ENCODE assay signal across 10 cellular contexts in genomic region chr5:34452170-34452828, GRCh38.
DNase-seq lines count a peak whose midpoint lies in the region; FAIRE-seq and TF ChIP-seq lines count a peak whose summit lies in the region.
"Had no signal": no experiment of that assay in that cellular context is flagged by ENCODE, and none has a peak within 500 bp of the region (broad histone marks: within the 10 kb centered on the region; RNA-seq: fewer than 3 reads in every experiment).

No MANE protein-coding gene starts in this region.

- FAIRE-seq in endothelial cell of umbilical vein (lab: Jason Lieb, UNC), result no peak

- H3K4me3 ChIP-seq in endothelial cell of umbilical vein (replicated peaks in 1 of 3; ENCODE audit: insufficient read depth in 1 of 3, low read depth in 1 of 3, low read length in 3 of 3) (no peak overlapping the region), trophoblast cell (ENCODE audit: low read depth, low read length) (no peak overlapping the region)
- H3K4me3 ChIP-seq: right atrium auricular region had no signal

- H3K36me3 ChIP-seq in endothelial cell of umbilical vein (ENCODE audit: control insufficient read depth in 2 of 2, extremely low read depth in 1 of 2, insufficient read depth in 2 of 2, low read length in 2 of 2) (no peaks in the 10 kb centered on the region), trophoblast cell (ENCODE audit: control insufficient read depth in 1 of 2, insufficient read depth in 2 of 2, low read length in 2 of 2) (no peaks in the 10 kb centered on the region)
- H3K36me3 ChIP-seq: right atrium auricular region had no signal

- no peaks in the 10 kb centered on the region for H3K9me1 ChIP-seq in endothelial cell of umbilical vein (replicated peaks; ENCODE audit: control insufficient read depth, extremely low read depth, insufficient read depth, low read length)

- H2BK120ac ChIP-seq in trophoblast cell (ENCODE audit: insufficient read depth, low read length, poor library complexity), result no peak overlapping the region

- no peak for TF ChIP-seq POLR2A in endothelial cell of umbilical vein (IDR thresholded peaks at IDR 0.05; ENCODE audit: low read depth, low read length)

- H3K79me1 ChIP-seq in trophoblast cell (ENCODE audit: low read length), result no peaks in the 10 kb centered on the region

- H3K23ac ChIP-seq in trophoblast cell (ENCODE audit: low read length), result no peak overlapping the region

- in situ Hi-C loops in GM13977 (cut with MboI; ENCODE audit: low pct_unique_long_range_greater_than_20kb, low sequenced_read_pairs, unreplicated experiment), result loop anchor here (25.0 kb wide), 1 partner anchor 1015 kb away; the partner anchor contains the start of gene TARS1

- peak; percentile 4 for TF ChIP-seq CTCF in GM13977 (IDR thresholded peaks at IDR 0.05; ENCODE audit: extremely low read depth, insufficient read depth, missing control alignments)
- peak in 1 of 2 donors; percentile 40 for TF ChIP-seq CTCF in endothelial cell of umbilical vein (IDR thresholded peaks at IDR 0.05; ENCODE audit: extremely low read depth in 1 of 2, insufficient read depth in 1 of 2, low read depth in 1 of 2, low read length in 2 of 2)

- H2BK12ac ChIP-seq in trophoblast cell (ENCODE audit: low read length), result no peak overlapping the region

- H3K9ac ChIP-seq in endothelial cell of umbilical vein (replicated peaks; ENCODE audit: extremely low read depth, insufficient read depth, low read length), result no peak overlapping the region
- no peak overlapping the region for H3K9ac ChIP-seq in trophoblast cell (ENCODE audit: low read length)

- intact Hi-C loops in endothelial cell of umbilical vein (cut with micrococcal nuclease), result loop anchor here (5.0 kb wide), 1 partner anchor 260 kb away; no protein-coding TSS in a partner anchor
- intact Hi-C loops in posterior cingulate gyrus (cut with DNase I), result no loop called here

- no CpG with 5 or more reads among the region's 7 CpGs for WGBS in trophoblast cell (ENCODE audit: extremely low coverage, insufficient coverage, insufficient read length)

- H3K27ac ChIP-seq in endothelial cell of umbilical vein (ENCODE audit: insufficient read depth, low read depth, low read length), result no peak overlapping the region
- H3K27ac ChIP-seq in trophoblast cell (ENCODE audit: low read depth, low read length), result no peak overlapping the region
- H3K27ac ChIP-seq: right atrium auricular region had no signal

- H3K4me2 ChIP-seq in endothelial cell of umbilical vein (ENCODE audit: insufficient read depth, low read length) (no peak overlapping the region), trophoblast cell (ENCODE audit: low read length) (no peak overlapping the region)

- H3K79me2 ChIP-seq in endothelial cell of umbilical vein (ENCODE audit: control insufficient read depth, insufficient read depth, low read length) (no peaks in the 10 kb centered on the region), trophoblast cell (ENCODE audit: control insufficient read depth, insufficient read depth, low read length, poor library complexity) (no peaks in the 10 kb centered on the region)

- H4K20me1 ChIP-seq in endothelial cell of umbilical vein (replicated peaks; ENCODE audit: control insufficient read depth, extremely low read depth, insufficient read depth, low read length), result no peaks in the 10 kb centered on the region

- no peaks in the 10 kb centered on the region for H3K9me3 ChIP-seq in endothelial cell of umbilical vein (replicated peaks; ENCODE audit: control insufficient read depth, insufficient read depth, low read length)
- peaks cover 2% of the 10 kb centered on the region for H3K9me3 ChIP-seq in trophoblast cell (ENCODE audit: insufficient read depth, low read depth, low read length)
- H3K9me3 ChIP-seq: right atrium auricular region had no signal

- H2BK5ac ChIP-seq in trophoblast cell (ENCODE audit: low read depth, low read length, poor library complexity), result no peak overlapping the region

- H3K18ac ChIP-seq in trophoblast cell (ENCODE audit: low read length), result no peak overlapping the region

- POLR2A ChIA-PET in endothelial cell of umbilical vein (lab: Charles Lee), result no interaction called here

- H3K27me3 ChIP-seq in endothelial cell of umbilical vein (ENCODE audit: control insufficient read depth in 2 of 2, insufficient read depth in 2 of 2, low read length in 2 of 2), result peaks cover 16 to 19% of the 10 kb centered on the region in 2 experiments
- H3K27me3 ChIP-seq in trophoblast cell (ENCODE audit: insufficient read depth, low read length), result no peaks in the 10 kb centered on the region
- H3K27me3 ChIP-seq: right atrium auricular region had no signal

- DNase-seq in GM13977 (ENCODE audit: low spot score), result no peak
- DNase-seq in NCI-H748 treated with DMSO at 0.1 percent for 48 hours (lab: John Stamatoyannopoulos, UW), result peak; percentile 95
- DNase-seq in endothelial cell of umbilical vein (ENCODE audit: low read depth, low spot score), result peak; percentile 9
- DNase-seq in trophoblast cell, result peak; percentile 1 to 60
- DNase-seq in stimulated activated CD4-positive, alpha-beta T cell treated with anti-CD3 and anti-CD28 coated beads, Interleukin-4, amount 100 ng/mL, for 1 hour, result no peak
- DNase-seq in posterior cingulate gyrus, result no peak
- DNase-seq in activated gamma-delta T cell (lab: John Stamatoyannopoulos, UW), result no peak
- no peak for DNase-seq in UCSD-AML1 (lab: John Stamatoyannopoulos, UW; ENCODE audit: unreplicated experiment)
- DNase-seq: effector CD4-positive, alpha-beta T cell had no signal

- H2AFZ ChIP-seq in endothelial cell of umbilical vein (ENCODE audit: low read depth, low read length), result no peak overlapping the region
- H2AFZ ChIP-seq in trophoblast cell (ENCODE audit: insufficient read depth, low read length, poor library complexity), result no peak overlapping the region

- H3K4ac ChIP-seq in trophoblast cell (ENCODE audit: low read depth, low read length), result no peak overlapping the region

- no peak overlapping the region for H4K8ac ChIP-seq in trophoblast cell (ENCODE audit: low read depth, low read length)

- no peak overlapping the region for H3K14ac ChIP-seq in trophoblast cell (ENCODE audit: low read length)

- no peaks in the 10 kb centered on the region for H3K4me1 ChIP-seq in endothelial cell of umbilical vein (ENCODE audit: control insufficient read depth, extremely low read depth, insufficient read depth, low read length)
- H3K4me1 ChIP-seq in trophoblast cell (ENCODE audit: control insufficient read depth in 1 of 2, insufficient read depth in 2 of 2, low read length in 2 of 2), result no peaks in the 10 kb centered on the region
- H3K4me1 ChIP-seq: right atrium auricular region had no signal

- no peak overlapping the region for H2AK5ac ChIP-seq in trophoblast cell (ENCODE audit: low read length)

- H4K91ac ChIP-seq in trophoblast cell (ENCODE audit: low read depth, low read length), result no peak overlapping the region

- dilution Hi-C loops in endothelial cell of umbilical vein (cut with MboI; ENCODE audit: extremely low pct_ligation_motif_present, low sequenced_read_pairs), result no loop called here

- no peak overlapping the region for H4K12ac ChIP-seq in trophoblast cell (ENCODE audit: low read depth, low read length)

- BruUV-seq in endothelial cell of umbilical vein (replicated peaks; lab: Mats Ljungman, UMichigan), result no TSS peak

- CTCF ChIA-PET in endothelial cell of umbilical vein (lab: Charles Lee), result interaction anchor here (1.2 kb wide), 1 partner anchor 455 kb away, joined by 4 read pairs; no protein-coding TSS in a partner anchor

TF ChIP-seq in endothelial cell of umbilical vein, 7 proteins besides CTCF, POLR2A, EP300 and RAD21:
- TF ChIP-seq MYC (IDR thresholded peaks at IDR 0.05; ENCODE audit: low read depth, low read length) (no peak), MAX (IDR thresholded peaks at IDR 0.05; ENCODE audit: insufficient read depth, insufficient read length) (no peak), POLR2AphosphoS5 (IDR thresholded peaks at IDR 0.05; ENCODE audit: insufficient read depth, low read depth, low read length) (no peak), FOS (IDR thresholded peaks at IDR 0.05; ENCODE audit: borderline replicate concordance, insufficient read depth, low read length) (no peak), GATA2 (IDR thresholded peaks at IDR 0.05; ENCODE audit: insufficient read depth, insufficient read length, low read depth, low read length) (no peak), EZH2 (IDR thresholded peaks at IDR 0.05; ENCODE audit: borderline replicate concordance, low read depth, low read length, severe bottlenecking) (no peak), JUN (IDR thresholded peaks at IDR 0.05; ENCODE audit: borderline replicate concordance, insufficient read depth, insufficient read length, low read depth) (no peak)

Comparison
In these comparisons a context has a peak if more than half of its experiments do, and no peak if none do; other contexts are left out.
1. DNase-seq: peak in NCI-H748 treated with DMSO at 0.1 percent for 48 hours (single experiment), endothelial cell of umbilical vein (single experiment) and trophoblast cell (2 of 2); none in GM13977 (single experiment), stimulated activated CD4-positive, alpha-beta T cell treated with anti-CD3 and anti-CD28 coated beads, Interleukin-4, amount 100 ng/mL, for 1 hour (single experiment), posterior cingulate gyrus (0 of 10), activated gamma-delta T cell (single experiment) and UCSD-AML1 (single experiment).